ENCODE assay signal across 19 cellular contexts in the genomic region with DNA sequence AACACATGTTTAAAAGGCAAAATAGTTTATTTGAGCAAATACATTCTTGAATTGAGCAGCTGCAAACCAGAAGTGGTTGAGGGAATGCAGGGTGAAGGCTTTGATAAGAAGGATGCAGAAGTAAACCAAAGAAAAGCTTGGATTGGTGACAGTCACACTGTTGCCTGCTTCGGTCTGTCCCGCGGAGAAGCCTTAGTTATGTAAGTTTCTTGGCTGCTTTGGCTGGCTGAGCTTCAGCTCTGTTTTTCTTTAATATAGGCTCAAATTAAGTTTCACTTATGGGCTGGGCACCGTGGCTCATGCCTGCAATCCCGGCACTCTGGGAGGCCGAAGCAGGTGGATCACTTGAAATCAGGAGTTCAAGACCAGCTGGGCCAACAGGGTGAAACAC.
"Had no signal": no experiment of that assay in that cellular context is flagged by ENCODE, and none has a peak within 500 bp of the region (broad histone marks: within the 10 kb centered on the region; RNA-seq: fewer than 3 reads in every experiment).

No MANE protein-coding gene starts in this region.

- ATAC-seq: natural killer cell; pancreas; stimulated activated effector memory CD8-positive, alpha-beta T cell treated with anti-CD3 and anti-CD28 coated beads, Interleukin-12 subunit alpha, Interleukin-12 subunit beta, amount 100 ng/mL, for 72 hours had no signal

- H3K27me3 Mint-ChIP-seq: activated CD4-positive, alpha-beta memory T cell treated with anti-CD3 and anti-CD28 coated beads for 36 hours; activated naive CD8-positive, alpha-beta T cell treated with anti-CD3 and anti-CD28 coated beads for 36 hours; central memory CD8-positive, alpha-beta T cell had no signal

- H3K36me3 Mint-ChIP-seq: activated CD4-positive, alpha-beta memory T cell treated with anti-CD3 and anti-CD28 coated beads for 36 hours; activated naive CD8-positive, alpha-beta T cell treated with anti-CD3 and anti-CD28 coated beads for 36 hours; natural killer cell; stimulated activated effector memory CD8-positive, alpha-beta T cell treated with anti-CD3 and anti-CD28 coated beads, Interleukin-12 subunit alpha, Interleukin-12 subunit beta, amount 100 ng/mL, for 72 hours had no signal

- H3K4me3 ChIP-seq: coronary artery, gastrocnemius medialis, pancreas, sigmoid colon, stomach, thoracic aorta had no signal

- H3K4me3 Mint-ChIP-seq: activated B cell treated with CpG ODN at 0.5 μM for 24 hours; activated CD4-positive, alpha-beta memory T cell treated with anti-CD3 and anti-CD28 coated beads for 36 hours; activated naive CD8-positive, alpha-beta T cell treated with anti-CD3 and anti-CD28 coated beads for 36 hours; activated T-helper 1 cell treated with anti-CD3 and anti-CD28 coated beads, Interleukin-12 subunit alpha, Interleukin-12 subunit beta, Interleukin-2, Interleukin-4 antibody, amounts not matched to agents 30 ng/mL and 10 ng/mL and 1 ng/mL, durations not matched to agents 14 hours and 24 hours and 36 hours; central memory CD8-positive, alpha-beta T cell; natural killer cell; stimulated activated effector memory CD8-positive, alpha-beta T cell treated with anti-CD3 and anti-CD28 coated beads, Interleukin-12 subunit alpha, Interleukin-12 subunit beta, amount 100 ng/mL, for 72 hours had no signal

- H3K9me3 ChIP-seq: gastrocnemius medialis, pancreas, thoracic aorta had no signal

- H3K4me1 ChIP-seq: gastrocnemius medialis, pancreas, sigmoid colon, stomach had no signal

- H3K27ac Mint-ChIP-seq: activated B cell treated with CpG ODN at 0.5 μM for 24 hours; activated CD4-positive, alpha-beta memory T cell treated with anti-CD3 and anti-CD28 coated beads for 36 hours; activated naive CD8-positive, alpha-beta T cell treated with anti-CD3 and anti-CD28 coated beads for 36 hours; activated T-helper 1 cell treated with anti-CD3 and anti-CD28 coated beads, Interleukin-12 subunit alpha, Interleukin-12 subunit beta, Interleukin-2, Interleukin-4 antibody, amounts not matched to agents 30 ng/mL and 10 ng/mL and 1 ng/mL, durations not matched to agents 14 hours and 24 hours and 36 hours; natural killer cell had no signal

- DNase-seq: activated B cell treated with CpG ODN at 0.5 μM for 24 hours; activated CD4-positive, alpha-beta memory T cell treated with anti-CD3 and anti-CD28 coated beads for 36 hours; activated CD4-positive, alpha-beta T cell treated with anti-CD3 and anti-CD28 coated beads for 4 hours; activated gamma-delta T cell treated with Interleukin-2 at 50 U/mL for 16 hours; activated naive CD8-positive, alpha-beta T cell treated with anti-CD3 and anti-CD28 coated beads for 36 hours; activated T-cell treated with anti-CD3 and anti-CD28 coated beads for 4 hours; erythroblast; head of caudate nucleus; natural killer cell; pancreas; sigmoid colon; stimulated activated CD4-positive, alpha-beta T cell treated with anti-CD3 and anti-CD28 coated beads, Interleukin-4, amount 100 ng/mL, for 24 hours; stomach had no signal

- H3K27ac ChIP-seq: coronary artery, gastrocnemius medialis, pancreas, sigmoid colon, stomach, thoracic aorta had no signal

- H3K4me1 Mint-ChIP-seq: activated B cell treated with CpG ODN at 0.5 μM for 24 hours had no signal

- H3K36me3 ChIP-seq: gastrocnemius medialis, pancreas, sigmoid colon, stomach, thoracic aorta had no signal

- H3K27me3 ChIP-seq: pancreas, sigmoid colon, stomach had no signal
